In genomic region chr1:148155494-148156360, GRCh38 we compare ENCODE assay signal across 7 cellular contexts. TPM values are rescaled to one million over a fixed set of nuclear protein-coding genes. Genes with fewer than 3 reads are reported as not detected.
DNase-seq lines count a peak whose midpoint lies in the region; ATAC-seq, FAIRE-seq and TF ChIP-seq lines count a peak whose summit lies in the region.
"Not testable (repeated sequence)": the region's sequence is repeated elsewhere in the genome, so short reads cannot be mapped to it uniquely, and the experiment has no call there.

No MANE protein-coding gene starts in this region.

- H3K27ac ChIP-seq in OCI-LY3 (ENCODE audit: low read length) = peak overlapping the region; percentile 87
- H3K27ac ChIP-seq in HepG2 (ENCODE audit: extremely low read length, insufficient read depth, low read length) = not testable (repeated sequence)

- H3K9me3 Mint-ChIP-seq in activated naive CD4-positive, alpha-beta T cell treated with anti-CD3 and anti-CD28 coated beads for 36 hours = not testable (repeated sequence)

- WGBS in HepG2 (ENCODE audit: low lambda C conversion rate) = 8% methylated on average over 6 of the region's 7 CpGs

- peak overlapping the region; percentile 14 for H3K4me3 Mint-ChIP-seq in activated naive CD4-positive, alpha-beta T cell treated with anti-CD3 and anti-CD28 coated beads for 36 hours

- not testable (repeated sequence) for H3K27ac Mint-ChIP-seq in activated naive CD4-positive, alpha-beta T cell treated with anti-CD3 and anti-CD28 coated beads for 36 hours

- peak overlapping the region; percentile 60 for H3K9ac ChIP-seq in OCI-LY3 (ENCODE audit: low read length)
- H3K9ac ChIP-seq in HepG2 (ENCODE audit: insufficient read depth, low read depth, low read length) = not testable (repeated sequence)

- TF ChIP-seq POLR2A in HepG2 (IDR thresholded peaks at IDR 0.05; ENCODE audit: insufficient read depth in 1 of 2, low read depth in 2 of 2, low read length in 2 of 2) = not testable (repeated sequence)

- not testable (repeated sequence) for DNase-seq in activated naive CD4-positive, alpha-beta T cell treated with anti-CD3 and anti-CD28 coated beads for 36 hours; HepG2 (ENCODE audit: low spot score)

- H3K4me2 ChIP-seq in OCI-LY3 (ENCODE audit: low read length) = peak overlapping the region; percentile 65
- H3K4me2 ChIP-seq in HepG2 (ENCODE audit: low read depth, low read length) = peak overlapping the region; percentile 36; the same call in 1 of the 2 replicates

- not testable (repeated sequence) for TF ChIP-seq CTCF in OCI-LY3 (IDR thresholded peaks at IDR 0.05; ENCODE audit: low read depth, low read length); HepG2 (CRISPR knock-in tag; IDR thresholded peaks at IDR 0.05)

- H4K20me1 ChIP-seq in OCI-LY3 (ENCODE audit: insufficient read depth, low read length); HepG2 (ENCODE audit: insufficient read depth, low read length): not testable (repeated sequence)

- not testable (repeated sequence) for TF ChIP-seq RAD21 in HepG2 (CRISPR knock-in tag; IDR thresholded peaks at IDR 0.05)

- H2AFZ ChIP-seq in OCI-LY3 (ENCODE audit: low read depth, low read length); HepG2 (ENCODE audit: low read length): not testable (repeated sequence)

- ATAC-seq in GM18517 (IDR thresholded peaks at IDR 0.05; ENCODE audit: unreplicated experiment) = peak; percentile 49
- peak; percentile 43 for ATAC-seq in GM21515 (IDR thresholded peaks at IDR 0.05; ENCODE audit: unreplicated experiment)
- ATAC-seq in HG02884 (IDR thresholded peaks at IDR 0.05; ENCODE audit: unreplicated experiment) = peak; percentile 46
- peak; percentile 39 for ATAC-seq in HG03354 (IDR thresholded peaks at IDR 0.05; ENCODE audit: poor library complexity, severe bottlenecking, unreplicated experiment)
- not testable (repeated sequence) for ATAC-seq in HepG2

- H3K4me3 ChIP-seq in OCI-LY3 (ENCODE audit: low read length) = peak overlapping the region; percentile 59
- not testable (repeated sequence) for H3K4me3 ChIP-seq in HepG2 (replicated peaks in 1 of 3; ENCODE audit: insufficient read depth in 1 of 3, low read depth in 2 of 3, low read length in 3 of 3)

- not testable (repeated sequence) for H3K4me1 ChIP-seq in OCI-LY3 (ENCODE audit: low read length); HepG2 (ENCODE audit: insufficient read depth, low read length)

- not testable (repeated sequence) for H3K36me3 ChIP-seq in OCI-LY3 (replicated peaks; ENCODE audit: low read depth, low read length); HepG2 (replicated peaks in 1 of 2; ENCODE audit: control insufficient read depth in 1 of 2, insufficient read depth in 2 of 2, low read length in 2 of 2)

- not testable (repeated sequence) for H3K27me3 ChIP-seq in OCI-LY3 (ENCODE audit: low read depth, low read length); HepG2 (ENCODE audit: control insufficient read depth in 1 of 2, insufficient read depth in 2 of 2, low read length in 2 of 2)

- in situ Hi-C loops in HepG2 (cut with HindIII; ENCODE audit: extremely low pct_ligation_motif_present, low pct_unique_long_range_greater_than_20kb) = not testable (repeated sequence)

- peaks cover 16% of the 10 kb centered on the region for H3K4me1 Mint-ChIP-seq in activated naive CD4-positive, alpha-beta T cell treated with anti-CD3 and anti-CD28 coated beads for 36 hours (ENCODE audit: low read depth)

- TF ChIP-seq EP300 in HepG2 (IDR thresholded peaks at IDR 0.05; ENCODE audit: low read depth in 2 of 2, low read length in 2 of 2); HepG2 (CRISPR knock-in tag; IDR thresholded peaks at IDR 0.05; ENCODE audit: borderline replicate concordance): not testable (repeated sequence)

- CTCF ChIA-PET in activated naive CD4-positive, alpha-beta T cell treated with anti-CD3 and anti-CD28 coated beads for 36 hours (lab: Charles Lee); HepG2 (lab: Yijun Ruan, JAX; ENCODE audit: low intra/inter-chr PET ratio, low total read pairs): not testable (repeated sequence)

- not testable (repeated sequence) for H3K9me3 ChIP-seq in OCI-LY3 (ENCODE audit: insufficient read depth, low read length); HepG2 (ENCODE audit: low read length)

- intact Hi-C loops in activated naive CD4-positive, alpha-beta T cell treated with anti-CD3 and anti-CD28 coated beads for 36 hours (cut with micrococcal nuclease); HepG2 (cut with micrococcal nuclease; ENCODE audit: unreplicated experiment): not testable (repeated sequence)

- POLR2A ChIA-PET in HepG2 (lab: Yijun Ruan, JAX) = not testable (repeated sequence)

- H3K79me2 ChIP-seq in OCI-LY3 (ENCODE audit: low read length) = peaks cover 11% of the 10 kb centered on the region; the same call in 1 of the 2 replicates
- not testable (repeated sequence) for H3K79me2 ChIP-seq in HepG2 (ENCODE audit: insufficient read depth, low read length)

- BruUV-seq in HepG2 (replicated peaks; lab: Mats Ljungman, UMichigan) = not testable (repeated sequence)

- not testable (repeated sequence) for H3K36me3 Mint-ChIP-seq in activated naive CD4-positive, alpha-beta T cell treated with anti-CD3 and anti-CD28 coated beads for 36 hours (ENCODE audit: low read depth)

- H3K27me3 Mint-ChIP-seq in activated naive CD4-positive, alpha-beta T cell treated with anti-CD3 and anti-CD28 coated beads for 36 hours (ENCODE audit: low read depth) = peaks cover 14% of the 10 kb centered on the region

- FAIRE-seq in HepG2 (lab: Jason Lieb, UNC) = not testable (repeated sequence)

RNA-seq across cellular contexts. Expression of gene NBPF11, which starts 3.6 kb away (rescaled TPM):
- total RNA-seq in activated naive CD4-positive, alpha-beta T cell treated with anti-CD3 and anti-CD28 coated beads for 36 hours = 1 to 10 TPM; 6.7 to 7.3 TPM
- 3.9 and 5.0 TPM in 2 replicates for total RNA-seq in HepG2 (2016; rRNA removed; fragmentation: Illumina TruSeq; extraction: Trizol)
- total RNA-seq in HepG2 (2016; cell fraction: cytosol; rRNA removed; fragmentation: Illumina TruSeq; extraction: Trizol; ENCODE audit: low read depth) = 1.3 and 1.7 TPM in 2 replicates
- 3.1 and 4.9 TPM in 2 replicates for total RNA-seq in HepG2 (2016; cell fraction: insoluble cytoplasmic fraction; rRNA removed; fragmentation: Illumina TruSeq; extraction: Trizol)
- 3.1 and 3.3 TPM in 2 replicates for total RNA-seq in HepG2 (2016; cell fraction: membrane; rRNA removed; fragmentation: Illumina TruSeq; extraction: Trizol)
- total RNA-seq in HepG2 (2016; cell fraction: nucleus; rRNA removed; fragmentation: Illumina TruSeq; extraction: Trizol) = 8.6 and 10.7 TPM in 2 replicates
- polyA plus RNA-seq in HepG2 (2011; rRNA removed) = 8.1 and 8.2 TPM in 2 replicates
- 2.8 and 3.6 TPM in 2 replicates for polyA plus RNA-seq in HepG2 (2011; cell fraction: cytosol; rRNA removed)
- polyA plus RNA-seq in HepG2 (2011; cell fraction: nucleus; rRNA removed) = 18.2 and 18.6 TPM in 2 replicates
- 4.5 and 4.9 TPM in 2 replicates for polyA plus RNA-seq in HepG2 (2012)
- 0.84 and 0.85 TPM in 2 replicates for polyA plus RNA-seq in HepG2 (2016; cell fraction: cytosol; fragmentation: Illumina TruSeq; extraction: Trizol; ENCODE audit: low read depth)
- polyA plus RNA-seq in HepG2 (2016; cell fraction: insoluble cytoplasmic fraction; fragmentation: Illumina TruSeq; extraction: Trizol; ENCODE audit: low read depth) = 3.3 and 3.4 TPM in 2 replicates
- polyA plus RNA-seq in HepG2 (2016; cell fraction: membrane; fragmentation: Illumina TruSeq; extraction: Trizol; ENCODE audit: low read depth) = 1.6 TPM in 2 replicates
- polyA plus RNA-seq in HepG2 (2016; cell fraction: nucleus; fragmentation: Illumina TruSeq; extraction: Trizol; ENCODE audit: insufficient read depth, low read depth) = 19.8 and 20.7 TPM in 2 replicates
- 4.7 and 8.9 TPM in 2 replicates for polyA minus RNA-seq in HepG2 (2011; rRNA and poly(A)+ RNA removed; ENCODE audit: low replicate concordance)
- 1.2 and 2.3 TPM in 2 replicates for polyA minus RNA-seq in HepG2 (2011; cell fraction: cytosol; rRNA and poly(A)+ RNA removed)
- polyA minus RNA-seq in HepG2 (2011; cell fraction: nucleus; rRNA and poly(A)+ RNA removed) = 12.2 and 12.3 TPM in 2 replicates
